ENCODE assay signal across 22 cellular contexts in genomic region chr3:32619395-32619794, GRCh38. TPM values are rescaled to one million over a fixed set of nuclear protein-coding genes. Genes with fewer than 3 reads are reported as not detected.
A peak's percentile ranks its signal among the peaks of the same experiment; 100 is the strongest.
DNase-seq lines count a peak whose midpoint lies in the region; ATAC-seq, FAIRE-seq and TF ChIP-seq lines count a peak whose summit lies in the region.
"Had no signal": no experiment of that assay in that cellular context is flagged by ENCODE, and none has a peak within 500 bp of the region (broad histone marks: within the 10 kb centered on the region; RNA-seq: fewer than 3 reads in every experiment).

No MANE protein-coding gene starts in this region.

- H3K27me3 ChIP-seq in testis, result no peaks in the 10 kb centered on the region
- H3K27me3 ChIP-seq: BLaER1 treated with 17β-estradiol and CSF1 and Interleukin-3, amounts not matched to agents 10 nM and 100 nM had no signal

- no peaks in the 10 kb centered on the region for H3K9me3 Mint-ChIP-seq in natural killer cell treated with Interleukin-12 subunit alpha and Interleukin-12 subunit beta and Interleukin-15 and Interleukin-18, amount 100 ng/mL, for 72 hours
- H3K9me3 Mint-ChIP-seq: CD4-positive, alpha-beta T cell; CD8-positive, alpha-beta T cell had no signal

- ATAC-seq in natural killer cell treated with Interleukin-12 subunit alpha and Interleukin-12 subunit beta and Interleukin-15 and Interleukin-18, amount 100 ng/mL, for 72 hours, result no peak
- ATAC-seq: A549; CD8-positive, alpha-beta T cell; GM12878 had no signal

- H3K36me3 Mint-ChIP-seq in natural killer cell treated with Interleukin-12 subunit alpha and Interleukin-12 subunit beta and Interleukin-15 and Interleukin-18, amount 100 ng/mL, for 72 hours, result no peaks in the 10 kb centered on the region
- H3K36me3 Mint-ChIP-seq: CD8-positive, alpha-beta T cell had no signal

- no peak overlapping the region for H3K9ac ChIP-seq in kidney (ENCODE audit: low read length in 2 of 2)
- H3K9ac ChIP-seq: BLaER1 treated with 17β-estradiol and CSF1 and Interleukin-3, amounts not matched to agents 10 nM and 100 nM had no signal

- CTCF ChIA-PET in HEK293 (lab: Yijun Ruan, JAX), result no interaction called here

- H3K27me3 Mint-ChIP-seq in natural killer cell treated with Interleukin-12 subunit alpha and Interleukin-12 subunit beta and Interleukin-15 and Interleukin-18, amount 100 ng/mL, for 72 hours, result peaks cover 15 to 28% of the 10 kb centered on the region in 2 donors

- no peaks in the 10 kb centered on the region for H3K36me3 ChIP-seq in HEK293 (ENCODE audit: control insufficient read depth in 2 of 2, insufficient read depth in 1 of 2, low read length in 2 of 2)
- H3K36me3 ChIP-seq in kidney (ENCODE audit: control insufficient read depth in 1 of 2, insufficient read depth in 2 of 2, low read length in 2 of 2), result no peaks in the 10 kb centered on the region
- no peaks in the 10 kb centered on the region for H3K36me3 ChIP-seq in testis (ENCODE audit: low read depth, missing control alignments)
- H3K36me3 ChIP-seq: BLaER1 treated with 17β-estradiol and CSF1 and Interleukin-3, amounts not matched to agents 10 nM and 100 nM had no signal

- intact Hi-C loops in kidney (cut with DNase I), result no loop called here
- intact Hi-C loops in testis (cut with DNase I; ENCODE audit: low total_unique reads), result no loop called here

- H3K4me1 ChIP-seq in HEK293 (ENCODE audit: control insufficient read depth, insufficient read depth, low read length) (no peaks in the 10 kb centered on the region), kidney (ENCODE audit: control insufficient read depth in 1 of 2, insufficient read depth in 1 of 2, low read depth in 1 of 2, low read length in 2 of 2) (no peaks in the 10 kb centered on the region), testis (no peaks in the 10 kb centered on the region)
- H3K4me1 ChIP-seq: A549; BLaER1 treated with 17β-estradiol and CSF1 and Interleukin-3, amounts not matched to agents 10 nM and 100 nM; Caco-2 had no signal

- DNase-seq in kidney, result no peak
- no peak for DNase-seq in activated T-cell treated with anti-CD3 and anti-CD28 coated beads for 4 hours
- no peak for DNase-seq in natural killer cell treated with Interleukin-12 subunit alpha and Interleukin-12 subunit beta and Interleukin-15 and Interleukin-18, amount 100 ng/mL, for 72 hours (ENCODE audit: low spot score)
- no peak for DNase-seq in testis
- DNase-seq: AML-193; Caco-2; Calu3; CD4-positive, alpha-beta T cell; CD8-positive, alpha-beta T cell; DMS79 treated with DMSO at 0.1 percent for 48 hours; GDM1 had no signal

- POLR2A ChIA-PET in HEK293 (lab: Yijun Ruan, JAX), result no interaction called here

- FAIRE-seq in G401.6 (lab: Jason Lieb, UNC) (peak; percentile 79), kidney (lab: Jason Lieb, UNC) (peak; percentile 23)
- FAIRE-seq: D721Med, GM12878, GM12892, GM18507 had no signal

- H3K4me3 ChIP-seq in HEK293 (ENCODE audit: low read depth, low read length) (no peak overlapping the region), kidney (ENCODE audit: low read length in 2 of 2) (no peak overlapping the region), testis (no peak overlapping the region)
- H3K4me3 ChIP-seq: A549; BLaER1 treated with 17β-estradiol and CSF1 and Interleukin-3, amounts not matched to agents 10 nM and 100 nM; GM12878 had no signal

- H3K27ac Mint-ChIP-seq in natural killer cell treated with Interleukin-12 subunit alpha and Interleukin-12 subunit beta and Interleukin-15 and Interleukin-18, amount 100 ng/mL, for 72 hours, result no peak overlapping the region
- H3K27ac Mint-ChIP-seq: B cell; CD4-positive, alpha-beta T cell; CD8-positive, alpha-beta T cell had no signal

- no peak for TF ChIP-seq POLR2A in testis (IDR thresholded peaks at IDR 0.05)

- no peak overlapping the region for H3K4me3 Mint-ChIP-seq in natural killer cell treated with Interleukin-12 subunit alpha and Interleukin-12 subunit beta and Interleukin-15 and Interleukin-18, amount 100 ng/mL, for 72 hours
- H3K4me3 Mint-ChIP-seq: B cell; CD4-positive, alpha-beta T cell; CD8-positive, alpha-beta T cell had no signal

- H3K4me1 Mint-ChIP-seq in natural killer cell treated with Interleukin-12 subunit alpha and Interleukin-12 subunit beta and Interleukin-15 and Interleukin-18, amount 100 ng/mL, for 72 hours (ENCODE audit: low read depth in 2 of 2), result no peaks in the 10 kb centered on the region
- H3K4me1 Mint-ChIP-seq: B cell had no signal

- TF ChIP-seq CTCF in HEK293 (tag by site-specific recombination; IDR thresholded peaks at IDR 0.05), result no peak
- no peak for TF ChIP-seq CTCF in kidney (IDR thresholded peaks at IDR 0.05; ENCODE audit: borderline replicate concordance, extremely low read depth, insufficient read depth)
- TF ChIP-seq CTCF in testis (IDR thresholded peaks at IDR 0.05), result no peak

- H3K9me3 ChIP-seq in HEK293 (ENCODE audit: control insufficient read depth, insufficient read depth, low read depth, low read length) (no peaks in the 10 kb centered on the region), kidney (ENCODE audit: control insufficient read depth in 1 of 2, low read length in 2 of 2) (peaks cover 0 to 5% of the 10 kb centered on the region in 2 donors), testis (no peaks in the 10 kb centered on the region)

- H3K27ac ChIP-seq in HEK293 (ENCODE audit: extremely low read depth, low read depth, low read length) (no peak overlapping the region), kidney (ENCODE audit: low read depth in 2 of 2, low read length in 2 of 2) (no peak overlapping the region), testis (no peak overlapping the region)
- H3K27ac ChIP-seq: 22Rv1; A549; BLaER1 treated with 17β-estradiol and CSF1 and Interleukin-3, amounts not matched to agents 10 nM and 100 nM; C4-2B had no signal

TF ChIP-seq in HEK293, 187 proteins besides CTCF, POLR2A, EP300 and RAD21:
- TF ChIP-seq ZNF768 (tag by site-specific recombination; IDR thresholded peaks at IDR 0.05), result no peak
- no peak for TF ChIP-seq ZNF549 (tag by site-specific recombination; IDR thresholded peaks at IDR 0.05)
- TF ChIP-seq, protein P1, sequence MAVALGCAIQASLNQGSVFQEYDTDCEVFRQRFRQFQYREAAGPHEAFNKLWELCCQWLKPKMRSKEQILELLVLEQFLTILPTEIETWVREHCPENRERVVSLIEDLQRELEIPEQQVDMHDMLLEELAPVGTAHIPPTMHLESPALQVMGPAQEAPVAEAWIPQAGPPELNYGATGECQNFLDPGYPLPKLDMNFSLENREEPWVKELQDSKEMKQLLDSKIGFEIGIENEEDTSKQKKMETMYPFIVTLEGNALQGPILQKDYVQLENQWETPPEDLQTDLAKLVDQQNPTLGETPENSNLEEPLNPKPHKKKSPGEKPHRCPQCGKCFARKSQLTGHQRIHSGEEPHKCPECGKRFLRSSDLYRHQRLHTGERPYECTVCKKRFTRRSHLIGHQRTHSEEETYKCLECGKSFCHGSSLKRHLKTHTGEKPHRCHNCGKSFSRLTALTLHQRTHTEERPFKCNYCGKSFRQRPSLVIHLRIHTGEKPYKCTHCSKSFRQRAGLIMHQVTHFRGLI (tag by site-specific recombination; IDR thresholded peaks at IDR 0.05), result no peak
- no peak for TF ChIP-seq ZNF626 (tag by site-specific recombination; IDR thresholded peaks at IDR 0.05)
- TF ChIP-seq, protein P2, sequence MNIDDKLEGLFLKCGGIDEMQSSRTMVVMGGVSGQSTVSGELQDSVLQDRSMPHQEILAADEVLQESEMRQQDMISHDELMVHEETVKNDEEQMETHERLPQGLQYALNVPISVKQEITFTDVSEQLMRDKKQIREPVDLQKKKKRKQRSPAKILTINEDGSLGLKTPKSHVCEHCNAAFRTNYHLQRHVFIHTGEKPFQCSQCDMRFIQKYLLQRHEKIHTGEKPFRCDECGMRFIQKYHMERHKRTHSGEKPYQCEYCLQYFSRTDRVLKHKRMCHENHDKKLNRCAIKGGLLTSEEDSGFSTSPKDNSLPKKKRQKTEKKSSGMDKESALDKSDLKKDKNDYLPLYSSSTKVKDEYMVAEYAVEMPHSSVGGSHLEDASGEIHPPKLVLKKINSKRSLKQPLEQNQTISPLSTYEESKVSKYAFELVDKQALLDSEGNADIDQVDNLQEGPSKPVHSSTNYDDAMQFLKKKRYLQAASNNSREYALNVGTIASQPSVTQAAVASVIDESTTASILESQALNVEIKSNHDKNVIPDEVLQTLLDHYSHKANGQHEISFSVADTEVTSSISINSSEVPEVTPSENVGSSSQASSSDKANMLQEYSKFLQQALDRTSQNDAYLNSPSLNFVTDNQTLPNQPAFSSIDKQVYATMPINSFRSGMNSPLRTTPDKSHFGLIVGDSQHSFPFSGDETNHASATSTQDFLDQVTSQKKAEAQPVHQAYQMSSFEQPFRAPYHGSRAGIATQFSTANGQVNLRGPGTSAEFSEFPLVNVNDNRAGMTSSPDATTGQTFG (tag by site-specific recombination; IDR thresholded peaks at IDR 0.05; ENCODE audit: borderline replicate concordance), result no peak
- TF ChIP-seq SETDB1 (IDR thresholded peaks at IDR 0.05; ENCODE audit: insufficient read length, low read length), result peak; percentile 57

RNA-seq across cellular contexts. Expression of gene DYNC1LI1, which starts 48.7 kb away (rescaled TPM):
- total RNA-seq in kidney (28.2 TPM), testis (10 to 100 TPM; 53.9 to 61.3 TPM)
- polyA plus RNA-seq in kidney (ENCODE audit: insufficient read depth, low read depth, low replicate concordance) (24.3 TPM), testis (ENCODE audit: insufficient read depth, low read depth, low replicate concordance) (85.7 TPM)
- total RNA-seq in natural killer cell treated with Interleukin-12 subunit alpha and Interleukin-12 subunit beta and Interleukin-15 and Interleukin-18, amount 100 ng/mL, for 72 hours, result 10 to 100 TPM; 38.8 to 45.4 TPM
